Comparison of ENCODE assay signal across 24 cellular contexts in genomic region chr3:128906804-128907525, GRCh38. TPM values are rescaled to one million over a fixed set of nuclear protein-coding genes. Genes with fewer than 3 reads are reported as not detected.
A peak's percentile ranks its signal among the peaks of the same experiment; 100 is the strongest.
DNase-seq lines count a peak whose midpoint lies in the region; ATAC-seq and TF ChIP-seq lines count a peak whose summit lies in the region.
"Had no signal": no experiment of that assay in that cellular context is flagged by ENCODE, and none has a peak within 500 bp of the region (broad histone marks: within the 10 kb centered on the region; RNA-seq: fewer than 3 reads in every experiment).

No MANE protein-coding gene starts in this region.

- no peak for DNase-seq in activated naive CD4-positive, alpha-beta T cell treated with anti-CD3 and anti-CD28 coated beads, Interleukin-2, amount 50 U/mL, for 72 hours (ENCODE audit: low spot score in 2 of 2)
- DNase-seq in activated naive CD4-positive, alpha-beta T cell (lab: John Stamatoyannopoulos, UW) = no peak
- DNase-seq in T-helper 17 cell = no peak
- no peak for DNase-seq in glutamatergic neuron
- DNase-seq in stimulated activated effector memory CD8-positive, alpha-beta T cell treated with anti-CD3 and anti-CD28 coated beads, Interleukin-12 subunit alpha, Interleukin-12 subunit beta, amount 100 ng/mL, for 72 hours (ENCODE audit: low spot score in 2 of 2) = no peak
- no peak for DNase-seq in COLO668 (lab: John Stamatoyannopoulos, UW; ENCODE audit: unreplicated experiment)
- DNase-seq in NCI-H2107 (lab: John Stamatoyannopoulos, UW) = no peak
- DNase-seq: CD4-positive, alpha-beta T cell; COR-L47; IMR-90; KG1; MG63; NCI-H1105 treated with DMSO at 0.1 percent for 48 hours; NCI-H146; NCI-H1930; NCI-H446; NCI-H524 treated with DMSO at 0.1 percent for 48 hours; NCI-H774; PC-3; SJCRH30 had no signal

- peak overlapping the region; percentile 48 to 68 for H3K27ac Mint-ChIP-seq in activated naive CD4-positive, alpha-beta T cell treated with anti-CD3 and anti-CD28 coated beads, Interleukin-2, amount 50 U/mL, for 72 hours
- peak overlapping the region; percentile 74 for H3K27ac Mint-ChIP-seq in T-helper 17 cell
- peak overlapping the region; percentile 70 for H3K27ac Mint-ChIP-seq in glutamatergic neuron (ENCODE audit: unreplicated experiment)
- peak overlapping the region; percentile 14 for H3K27ac Mint-ChIP-seq in stimulated activated effector memory CD8-positive, alpha-beta T cell treated with anti-CD3 and anti-CD28 coated beads, Interleukin-12 subunit alpha, Interleukin-12 subunit beta, amount 100 ng/mL, for 72 hours
- H3K27ac Mint-ChIP-seq: CD4-positive, alpha-beta T cell had no signal

- H3K27me3 Mint-ChIP-seq in T-helper 17 cell = no peaks in the 10 kb centered on the region
- peaks cover 13% of the 10 kb centered on the region for H3K27me3 Mint-ChIP-seq in glutamatergic neuron (ENCODE audit: unreplicated experiment)
- H3K27me3 Mint-ChIP-seq: CD4-positive, alpha-beta T cell had no signal

- peaks cover 8 to 12% of the 10 kb centered on the region in 2 donors for H3K36me3 Mint-ChIP-seq in activated naive CD4-positive, alpha-beta T cell treated with anti-CD3 and anti-CD28 coated beads, Interleukin-2, amount 50 U/mL, for 72 hours
- H3K36me3 Mint-ChIP-seq in T-helper 17 cell (ENCODE audit: low read depth) (peaks cover 7% of the 10 kb centered on the region), glutamatergic neuron (ENCODE audit: unreplicated experiment) (peaks cover 4% of the 10 kb centered on the region)
- H3K36me3 Mint-ChIP-seq in stimulated activated effector memory CD8-positive, alpha-beta T cell treated with anti-CD3 and anti-CD28 coated beads, Interleukin-12 subunit alpha, Interleukin-12 subunit beta, amount 100 ng/mL, for 72 hours = peaks cover 66% of the 10 kb centered on the region

- no peaks in the 10 kb centered on the region for H3K9me3 Mint-ChIP-seq in activated naive CD4-positive, alpha-beta T cell treated with anti-CD3 and anti-CD28 coated beads, Interleukin-2, amount 50 U/mL, for 72 hours
- peaks cover 6% of the 10 kb centered on the region for H3K9me3 Mint-ChIP-seq in glutamatergic neuron (ENCODE audit: unreplicated experiment)
- H3K9me3 Mint-ChIP-seq in stimulated activated effector memory CD8-positive, alpha-beta T cell treated with anti-CD3 and anti-CD28 coated beads, Interleukin-12 subunit alpha, Interleukin-12 subunit beta, amount 100 ng/mL, for 72 hours = no peaks in the 10 kb centered on the region
- H3K9me3 Mint-ChIP-seq: CD4-positive, alpha-beta T cell had no signal

- H3K4me3 Mint-ChIP-seq in T-helper 17 cell (no peak overlapping the region), glutamatergic neuron (ENCODE audit: unreplicated experiment) (no peak overlapping the region)
- no peak overlapping the region for H3K4me3 Mint-ChIP-seq in stimulated activated effector memory CD8-positive, alpha-beta T cell treated with anti-CD3 and anti-CD28 coated beads, Interleukin-12 subunit alpha, Interleukin-12 subunit beta, amount 100 ng/mL, for 72 hours
- H3K4me3 Mint-ChIP-seq: CD4-positive, alpha-beta T cell had no signal

- no peak for ATAC-seq in activated naive CD4-positive, alpha-beta T cell treated with anti-CD3 and anti-CD28 coated beads, Interleukin-2, amount 50 U/mL, for 72 hours
- ATAC-seq in T-helper 17 cell (no peak), GM18520 (IDR thresholded peaks at IDR 0.05; ENCODE audit: unreplicated experiment) (no peak)
- peak; percentile 17 for ATAC-seq in stimulated activated effector memory CD8-positive, alpha-beta T cell treated with anti-CD3 and anti-CD28 coated beads, Interleukin-12 subunit alpha, Interleukin-12 subunit beta, amount 100 ng/mL, for 72 hours
- ATAC-seq: GM12878, PC-3, SK-N-SH treated with all-trans-retinoic acid at 6 μM for 48 hours had no signal

- H3K4me1 Mint-ChIP-seq in T-helper 17 cell (no peaks in the 10 kb centered on the region), glutamatergic neuron (ENCODE audit: low read depth, unreplicated experiment) (peaks cover 8% of the 10 kb centered on the region)
- no peaks in the 10 kb centered on the region for H3K4me1 Mint-ChIP-seq in stimulated activated effector memory CD8-positive, alpha-beta T cell treated with anti-CD3 and anti-CD28 coated beads, Interleukin-12 subunit alpha, Interleukin-12 subunit beta, amount 100 ng/mL, for 72 hours

- TF ChIP-seq CTCF in glutamatergic neuron (IDR thresholded peaks at IDR 0.05; ENCODE audit: partially characterized antibody, unreplicated experiment) = no peak

- H3K9me3 ChIP-seq in T-helper 17 cell (ENCODE audit: control insufficient read depth, low read length, poor library complexity, severe bottlenecking) = no peaks in the 10 kb centered on the region
- H3K9me3 ChIP-seq: BLaER1, MG63, SJCRH30 had no signal

RNA-seq across cellular contexts. Expression of gene ACAD9, which starts 27.5 kb away (rescaled TPM):
- total RNA-seq in activated naive CD4-positive, alpha-beta T cell treated with anti-CD3 and anti-CD28 coated beads, Interleukin-2, amount 50 U/mL, for 72 hours = 10 to 100 TPM; 49.7 to 74.2 TPM
- 10 to 100 TPM; 37.0 to 62.4 TPM for total RNA-seq in T-helper 17 cell
- total RNA-seq in glutamatergic neuron (ENCODE audit: unreplicated experiment) = 44.1 TPM

Comparison
In these comparisons a context has a peak if more than half of its experiments do, and no peak if none do; other contexts are left out.
1. H3K27ac Mint-ChIP-seq: peak in every context shown above with its lines; median percentile 74 in T-helper 17 cell; 70 in glutamatergic neuron; 58 in activated naive CD4-positive, alpha-beta T cell treated with anti-CD3 and anti-CD28 coated beads, Interleukin-2, amount 50 U/mL, for 72 hours; 14 in stimulated activated effector memory CD8-positive, alpha-beta T cell treated with anti-CD3 and anti-CD28 coated beads, Interleukin-12 subunit alpha, Interleukin-12 subunit beta, amount 100 ng/mL, for 72 hours.